1 cellular context compared by ENCODE assay signal in the genomic region with DNA sequence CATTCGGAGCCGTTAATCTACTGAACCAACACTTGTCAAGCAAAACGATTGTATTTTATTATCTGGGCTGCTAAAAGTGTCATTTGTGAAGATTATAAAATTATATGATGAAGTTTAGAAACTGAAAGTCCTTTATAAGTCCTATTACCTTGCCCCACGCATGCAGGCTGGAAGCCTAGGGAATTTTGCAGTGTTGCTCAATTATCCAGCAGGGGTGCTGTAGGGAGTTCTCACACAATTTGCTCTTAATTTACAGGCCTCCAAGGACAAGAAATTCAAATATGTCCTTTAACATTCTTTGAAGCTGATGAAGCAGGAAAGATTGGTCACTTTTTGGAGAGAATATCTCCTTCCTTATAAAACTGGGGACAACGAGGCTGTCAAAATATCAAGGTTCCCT.
TF ChIP-seq lines count a peak whose summit lies in the region.

No MANE protein-coding gene starts in this region.

TF ChIP-seq in H1, 55 proteins besides CTCF, POLR2A, EP300 and RAD21:
- no peak for TF ChIP-seq CHD1 (IDR thresholded peaks at IDR 0.05; ENCODE audit: low read depth, low read length)
- TF ChIP-seq, protein P1, sequence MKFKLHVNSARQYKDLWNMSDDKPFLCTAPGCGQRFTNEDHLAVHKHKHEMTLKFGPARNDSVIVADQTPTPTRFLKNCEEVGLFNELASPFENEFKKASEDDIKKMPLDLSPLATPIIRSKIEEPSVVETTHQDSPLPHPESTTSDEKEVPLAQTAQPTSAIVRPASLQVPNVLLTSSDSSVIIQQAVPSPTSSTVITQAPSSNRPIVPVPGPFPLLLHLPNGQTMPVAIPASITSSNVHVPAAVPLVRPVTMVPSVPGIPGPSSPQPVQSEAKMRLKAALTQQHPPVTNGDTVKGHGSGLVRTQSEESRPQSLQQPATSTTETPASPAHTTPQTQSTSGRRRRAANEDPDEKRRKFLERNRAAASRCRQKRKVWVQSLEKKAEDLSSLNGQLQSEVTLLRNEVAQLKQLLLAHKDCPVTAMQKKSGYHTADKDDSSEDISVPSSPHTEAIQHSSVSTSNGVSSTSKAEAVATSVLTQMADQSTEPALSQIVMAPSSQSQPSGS (IDR thresholded peaks at IDR 0.05; ENCODE audit: low read length): no peak
- TF ChIP-seq CEBPB (IDR thresholded peaks at IDR 0.05; ENCODE audit: low read depth, low read length): peak; percentile 51; the same call in 1 of the 2 replicates
